17 cellular contexts compared by ENCODE assay signal in genomic region chr10:77661674-77662073, GRCh38. TPM values are rescaled to one million over a fixed set of nuclear protein-coding genes. Genes with fewer than 3 reads are reported as not detected.
DNase-seq lines count a peak whose midpoint lies in the region; ATAC-seq and TF ChIP-seq lines count a peak whose summit lies in the region.
"Had no signal": no experiment of that assay in that cellular context is flagged by ENCODE, and none has a peak within 500 bp of the region (broad histone marks: within the 10 kb centered on the region; RNA-seq: fewer than 3 reads in every experiment).

No MANE protein-coding gene starts in this region.

- peaks cover 25% of the 10 kb centered on the region for H3K9me3 ChIP-seq in mesodermal cell (ENCODE audit: control insufficient read depth, low read length)
- no peaks in the 10 kb centered on the region for H3K9me3 ChIP-seq in smooth muscle cell (replicated peaks; ENCODE audit: low read depth)

- H3K27ac ChIP-seq in mesodermal cell (ENCODE audit: low read depth, low read length, severe bottlenecking): peak overlapping the region; percentile 36
- H3K27ac ChIP-seq in smooth muscle cell (ENCODE audit: low read depth): no peak overlapping the region
- H3K27ac ChIP-seq: BLaER1 treated with 17β-estradiol and CSF1 and Interleukin-3, amounts not matched to agents 10 nM and 100 nM had no signal

- H3K4me3 ChIP-seq in mesodermal cell (ENCODE audit: extremely low read depth, insufficient read depth, low read length, poor library complexity, severe bottlenecking) (no peak overlapping the region), smooth muscle cell (no peak overlapping the region)
- H3K4me3 ChIP-seq: BLaER1 treated with 17β-estradiol and CSF1 and Interleukin-3, amounts not matched to agents 10 nM and 100 nM; MG63 had no signal

- 87 to 99% methylated on average over 6 of the region's 6 CpGs for WGBS in mesodermal cell (ENCODE audit: insufficient coverage in 2 of 2), 2 experiments
- 61% methylated on average over 6 of the region's 6 CpGs for WGBS in smooth muscle cell (ENCODE audit: low lambda C conversion rate)

- peaks cover 20% of the 10 kb centered on the region for H3K4me1 Mint-ChIP-seq in WTC11
- H3K4me1 Mint-ChIP-seq: CD4-positive, alpha-beta memory T cell had no signal

- H3K36me3 ChIP-seq in mesodermal cell (ENCODE audit: control insufficient read depth, insufficient read depth, low read length): no peaks in the 10 kb centered on the region
- no peaks in the 10 kb centered on the region for H3K36me3 ChIP-seq in smooth muscle cell (ENCODE audit: low read depth)
- H3K36me3 ChIP-seq: MG63 had no signal

- H3K4me1 ChIP-seq in mesodermal cell (ENCODE audit: control insufficient read depth, insufficient read depth, low read length, poor library complexity, severe bottlenecking) (peaks cover 3% of the 10 kb centered on the region), smooth muscle cell (ENCODE audit: low read depth) (peaks cover 8% of the 10 kb centered on the region)

- H3K27me3 ChIP-seq in smooth muscle cell (ENCODE audit: low read depth): no peaks in the 10 kb centered on the region
- H3K27me3 ChIP-seq: BLaER1 treated with 17β-estradiol and CSF1 and Interleukin-3, amounts not matched to agents 10 nM and 100 nM; MG63 had no signal

- H3K27me3 Mint-ChIP-seq in WTC11 (ENCODE audit: low read depth): no peaks in the 10 kb centered on the region; the same call in none of the 2 replicates

- TF ChIP-seq CTCF in WTC11 (IDR thresholded peaks at IDR 0.05) (no peak), smooth muscle cell (IDR thresholded peaks at IDR 0.05; ENCODE audit: borderline replicate concordance, insufficient read depth, poor library complexity, severe bottlenecking) (no peak)

- CTCF ChIA-PET in WTC11 (lab: Charles Lee): no interaction called here

- peaks cover 31% of the 10 kb centered on the region for H3K9me3 Mint-ChIP-seq in WTC11

- no peak overlapping the region for H3K4me2 ChIP-seq in smooth muscle cell
- H3K4me2 ChIP-seq: BLaER1 treated with 17β-estradiol and CSF1 and Interleukin-3, amounts not matched to agents 10 nM and 100 nM had no signal

- H3F3A ChIP-seq in smooth muscle cell (ENCODE audit: low read depth): no peaks in the 10 kb centered on the region

- peak; percentile 71 for DNase-seq in COLO829 (ENCODE audit: low spot score)
- DNase-seq in NCI-H526 (lab: John Stamatoyannopoulos, UW): peak; percentile 2 to 28
- DNase-seq in ecto neural progenitor cell (ENCODE audit: low spot score): peak; percentile 19
- no peak for DNase-seq in dermis blood vessel endothelial cell
- DNase-seq in WTC11 (ENCODE audit: low spot score): no peak
- DNase-seq in stimulated activated naive CD8-positive, alpha-beta T cell treated with anti-CD3 and anti-CD28 coated beads, Interleukin-15, Interleukin-2, amounts not matched to agents 100 U/mL and 50 U/mL, for 24 hours: no peak
- DNase-seq in smooth muscle cell (lab: John Stamatoyannopoulos, UW; ENCODE audit: unreplicated experiment): no peak
- DNase-seq: 8988T; CD4-positive, alpha-beta memory T cell; H7; HFFc6; MG63; NCI-H187; NCI-H446 had no signal

- no peak for ATAC-seq in WTC11
- ATAC-seq in stimulated activated naive CD8-positive, alpha-beta T cell treated with anti-CD3 and anti-CD28 coated beads, Interleukin-15, Interleukin-2, amounts not matched to agents 100 U/mL and 50 U/mL, for 24 hours: no peak
- ATAC-seq: Panc1 had no signal

- no peaks in the 10 kb centered on the region for H4K20me1 ChIP-seq in smooth muscle cell (ENCODE audit: low read depth)
- H4K20me1 ChIP-seq: BLaER1 treated with 17β-estradiol and CSF1 and Interleukin-3, amounts not matched to agents 10 nM and 100 nM had no signal

- H3K9ac ChIP-seq in smooth muscle cell (ENCODE audit: low read depth): no peak overlapping the region
- H3K9ac ChIP-seq: BLaER1 treated with 17β-estradiol and CSF1 and Interleukin-3, amounts not matched to agents 10 nM and 100 nM had no signal

- no peak overlapping the region for H3K27ac Mint-ChIP-seq in WTC11
- H3K27ac Mint-ChIP-seq: CD4-positive, alpha-beta memory T cell; HFFc6 had no signal

- no peak overlapping the region for H3K4me3 Mint-ChIP-seq in WTC11
- H3K4me3 Mint-ChIP-seq: CD4-positive, alpha-beta memory T cell; HFFc6 had no signal

- H3K36me3 Mint-ChIP-seq in WTC11: peaks cover 24% of the 10 kb centered on the region
- H3K36me3 Mint-ChIP-seq: CD4-positive, alpha-beta memory T cell had no signal

- H2AFZ ChIP-seq in smooth muscle cell (ENCODE audit: low read depth): no peak overlapping the region

- H3K79me2 ChIP-seq in smooth muscle cell (ENCODE audit: low read depth): no peaks in the 10 kb centered on the region

- POLR2A ChIA-PET in WTC11 (lab: Charles Lee): no interaction called here

TF ChIP-seq in WTC11, 78 proteins besides CTCF, POLR2A, EP300 and RAD21 (continues in another document):
- TF ChIP-seq SP1 (CRISPR knock-in tag; conservative IDR thresholded peaks at IDR 0.05) (no peak), HMGA2 (CRISPR knock-in tag; IDR thresholded peaks at IDR 0.05) (no peak), NFE2L1 (CRISPR knock-in tag; IDR thresholded peaks at IDR 0.05) (no peak), ATF3 (CRISPR knock-in tag; conservative IDR thresholded peaks at IDR 0.05) (no peak), MAX (CRISPR knock-in tag; IDR thresholded peaks at IDR 0.05) (no peak), IRF2 (CRISPR knock-in tag; IDR thresholded peaks at IDR 0.05; ENCODE audit: borderline replicate concordance, low read depth) (no peak), OVOL2 (CRISPR knock-in tag; IDR thresholded peaks at IDR 0.05; ENCODE audit: borderline replicate concordance) (no peak), PREB (CRISPR knock-in tag; IDR thresholded peaks at IDR 0.05; ENCODE audit: borderline replicate concordance) (no peak), E2F4 (CRISPR knock-in tag; IDR thresholded peaks at IDR 0.05; ENCODE audit: borderline replicate concordance, low read depth) (no peak), NR1H2 (CRISPR knock-in tag; IDR thresholded peaks at IDR 0.05) (no peak), PRRX2 (CRISPR knock-in tag; IDR thresholded peaks at IDR 0.05) (no peak), JUN (CRISPR knock-in tag; IDR thresholded peaks at IDR 0.05) (no peak), HMGXB4 (CRISPR knock-in tag; IDR thresholded peaks at IDR 0.05) (no peak), MXD4 (CRISPR knock-in tag; IDR thresholded peaks at IDR 0.05; ENCODE audit: borderline replicate concordance) (no peak)

RNA-seq across cellular contexts. Expression of gene KCNMA1, which starts 24.1 kb away (rescaled TPM):
- polyA plus RNA-seq in mesodermal cell (2013, experiment 1 of 2): 17.8 TPM
- polyA plus RNA-seq in mesodermal cell (2013, experiment 2 of 2): 18.8 TPM
- total RNA-seq in dermis blood vessel endothelial cell: under 0.01 and 0.05 TPM in 2 replicates
- 4.1 to 7.3 TPM (median 5.3 TPM) in 3 replicates for total RNA-seq in WTC11 (2021)
- 13.5 and 23.4 TPM in 2 replicates for total RNA-seq in smooth muscle cell
- 9.1 and 25.5 TPM in 2 replicates for polyA plus RNA-seq in smooth muscle cell
- total RNA-seq: CD4-positive, alpha-beta memory T cell had no signal

Comparison
In these comparisons a context has a peak if more than half of its experiments do, and no peak if none do; other contexts are left out.
1. DNase-seq: peak in COLO829 (single experiment), NCI-H526 (2 of 2) and ecto neural progenitor cell (single experiment); none in dermis blood vessel endothelial cell (single experiment), WTC11 (single experiment), stimulated activated naive CD8-positive, alpha-beta T cell treated with anti-CD3 and anti-CD28 coated beads, Interleukin-15, Interleukin-2, amounts not matched to agents 100 U/mL and 50 U/mL, for 24 hours (single experiment) and smooth muscle cell (single experiment).